8 cellular contexts compared by ENCODE assay signal in the genomic region with DNA sequence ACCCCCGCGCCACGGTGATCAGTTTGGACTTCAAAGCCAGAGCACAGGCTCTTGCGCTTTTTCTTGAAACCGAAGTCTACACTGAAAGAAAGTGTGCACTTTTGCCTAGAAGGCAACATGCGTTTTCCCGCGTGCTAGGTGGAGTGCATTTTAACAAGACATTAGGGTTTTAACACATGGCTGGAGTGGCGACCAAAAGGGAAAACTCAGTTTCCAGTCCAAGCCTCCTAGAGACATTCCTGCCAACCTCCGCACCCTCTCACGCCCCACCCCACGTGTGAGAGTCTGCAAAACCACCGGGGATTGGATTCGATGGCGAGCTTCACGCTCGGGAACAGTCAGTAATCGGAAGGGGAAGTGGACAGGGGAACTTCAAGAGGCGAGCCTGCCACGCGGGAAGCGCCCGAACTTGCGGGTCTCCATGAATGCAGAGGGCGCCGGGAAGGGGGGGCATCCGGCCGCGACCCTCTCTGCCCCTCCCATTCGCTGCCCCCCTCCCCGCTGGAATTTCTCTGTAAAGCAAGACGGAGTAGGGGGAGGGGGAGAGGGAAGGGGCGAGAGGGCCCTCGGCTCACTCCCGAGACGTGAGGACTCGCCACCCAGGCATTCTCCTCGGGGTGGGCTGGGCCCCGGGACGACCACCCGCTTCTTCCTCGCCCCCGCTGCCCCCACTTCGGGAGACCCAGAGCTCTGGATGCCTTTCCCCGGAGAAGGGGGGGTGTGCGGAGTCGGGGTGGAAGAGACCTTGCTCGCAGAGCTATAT. TPM values are rescaled to one million over a fixed set of nuclear protein-coding genes. Genes with fewer than 3 reads are reported as not detected.
A peak's percentile ranks its signal among the peaks of the same experiment; 100 is the strongest.
DNase-seq lines count a peak whose midpoint lies in the region; ATAC-seq, FAIRE-seq and TF ChIP-seq lines count a peak whose summit lies in the region.

No MANE protein-coding gene starts in this region.

- H3K9me3 Mint-ChIP-seq in astrocyte (ENCODE audit: unreplicated experiment): no peaks in the 10 kb centered on the region

- peak overlapping the region; percentile 98 for H3K27ac Mint-ChIP-seq in astrocyte (ENCODE audit: unreplicated experiment)

- peaks cover 12% of the 10 kb centered on the region for H3K4me1 Mint-ChIP-seq in astrocyte (ENCODE audit: low read depth, unreplicated experiment)

- DNase-seq in GDM1 (lab: John Stamatoyannopoulos, UW): peak; percentile 86
- no peak for DNase-seq in astrocyte (ENCODE audit: low read depth)
- DNase-seq in small intestine: peak; percentile 76
- DNase-seq in HuH-7 (ENCODE audit: low spot score): no peak
- no peak for DNase-seq in GOT3 (lab: John Stamatoyannopoulos, UW)

- WGBS in small intestine, 3 donors: 1% methylated on average over 35 to 48 of the region's 48 CpGs

- H3K9ac ChIP-seq in OCI-LY3 (ENCODE audit: low read length) (peak overlapping the region; percentile 95), astrocyte (ENCODE audit: low read length) (no peak overlapping the region), iPS-20b (ENCODE audit: low read depth, low read length) (peak overlapping the region; percentile 80; the same call in 1 of the 2 replicates)

- peak overlapping the region; percentile 92 for H3K4me2 ChIP-seq in OCI-LY3 (ENCODE audit: low read length)
- H3K4me2 ChIP-seq in astrocyte (ENCODE audit: low read length): peak overlapping the region; percentile 84

- no peaks in the 10 kb centered on the region for H3K9me3 ChIP-seq in OCI-LY3 (ENCODE audit: insufficient read depth, low read length)
- peaks cover 4% of the 10 kb centered on the region for H3K9me3 ChIP-seq in astrocyte (ENCODE audit: insufficient read depth, low read depth, low read length)
- no peaks in the 10 kb centered on the region for H3K9me3 ChIP-seq in iPS-20b (ENCODE audit: insufficient read depth, low read depth, low read length)
- H3K9me3 ChIP-seq in small intestine (ENCODE audit: control insufficient read depth, low read depth): no peaks in the 10 kb centered on the region

- H3K4me3 ChIP-seq in OCI-LY3 (ENCODE audit: low read length) (peak overlapping the region; percentile 77), astrocyte (ENCODE audit: insufficient read depth, low read depth, low read length) (no peak overlapping the region), iPS-20b (ENCODE audit: low read length) (peak overlapping the region; percentile 95), small intestine (ENCODE audit: low read depth in 1 of 2, low read length in 2 of 2) (peak overlapping the region; percentile 64 to 76)

- TF ChIP-seq CTCF in OCI-LY3 (IDR thresholded peaks at IDR 0.05; ENCODE audit: low read depth, low read length) (no peak), astrocyte (IDR thresholded peaks at IDR 0.05; ENCODE audit: insufficient read depth, low read depth, low read length) (no peak)

- peak overlapping the region; percentile 87 for H3K4me3 Mint-ChIP-seq in astrocyte (ENCODE audit: unreplicated experiment)

- no peaks in the 10 kb centered on the region for H3K27me3 Mint-ChIP-seq in astrocyte (ENCODE audit: low read depth, unreplicated experiment)

- H3K4me1 ChIP-seq in OCI-LY3 (ENCODE audit: low read length) (peaks cover 28% of the 10 kb centered on the region), astrocyte (ENCODE audit: insufficient read depth, low read length) (peaks cover 20% of the 10 kb centered on the region), iPS-20b (ENCODE audit: insufficient read depth, low read length) (peaks cover 14% of the 10 kb centered on the region), small intestine (ENCODE audit: control insufficient read depth in 2 of 2, insufficient read depth in 1 of 2, low read depth in 1 of 2, low read length in 1 of 2) (peaks cover 0 to 2% of the 10 kb centered on the region in 2 donors)

- H4K20me1 ChIP-seq in OCI-LY3 (ENCODE audit: insufficient read depth, low read length) (peaks cover 2% of the 10 kb centered on the region; the same call in 1 of the 2 replicates), astrocyte (ENCODE audit: insufficient read depth, low read length) (peaks cover 2% of the 10 kb centered on the region)

- H2AFZ ChIP-seq in OCI-LY3 (ENCODE audit: low read depth, low read length) (no peak overlapping the region), astrocyte (ENCODE audit: low read depth, low read length) (no peak overlapping the region)

- FAIRE-seq in astrocyte (lab: Jason Lieb, UNC) (no peak), small intestine (lab: Jason Lieb, UNC) (no peak)

- peaks cover 49% of the 10 kb centered on the region for H3K79me2 ChIP-seq in OCI-LY3 (ENCODE audit: low read length)
- no peaks in the 10 kb centered on the region for H3K79me2 ChIP-seq in astrocyte (ENCODE audit: insufficient read depth, low read length)

- H3K27me3 ChIP-seq in OCI-LY3 (ENCODE audit: low read depth, low read length) (no peaks in the 10 kb centered on the region), astrocyte (ENCODE audit: insufficient read depth, low read length) (peaks cover 78% of the 10 kb centered on the region), iPS-20b (ENCODE audit: insufficient read depth, low read length) (peaks cover 68% of the 10 kb centered on the region), small intestine (ENCODE audit: control insufficient read depth in 2 of 2, insufficient read depth in 2 of 2, low read length in 2 of 2) (no peaks in the 10 kb centered on the region)

- ATAC-seq in HG03520 (IDR thresholded peaks at IDR 0.05; ENCODE audit: unreplicated experiment): no peak

- H3K36me3 Mint-ChIP-seq in astrocyte (ENCODE audit: low read depth, unreplicated experiment): peaks cover 3% of the 10 kb centered on the region

- H3K36me3 ChIP-seq in OCI-LY3 (replicated peaks; ENCODE audit: low read depth, low read length): peaks cover 22% of the 10 kb centered on the region
- no peaks in the 10 kb centered on the region for H3K36me3 ChIP-seq in astrocyte (ENCODE audit: insufficient read depth, low read length)
- no peaks in the 10 kb centered on the region; the same call in 1 of the 2 replicates for H3K36me3 ChIP-seq in iPS-20b (ENCODE audit: insufficient read depth, low read depth, low read length)
- no peaks in the 10 kb centered on the region for H3K36me3 ChIP-seq in small intestine (ENCODE audit: control insufficient read depth in 2 of 2, insufficient read depth in 2 of 2, low read length in 2 of 2)

- H3K27ac ChIP-seq in OCI-LY3 (ENCODE audit: low read length) (peak overlapping the region; percentile 86), astrocyte (ENCODE audit: low read depth, low read length) (no peak overlapping the region), iPS-20b (ENCODE audit: low read length) (no peak overlapping the region), small intestine (ENCODE audit: low read depth in 1 of 2, low read length in 1 of 2) (peak overlapping the region; percentile 89 to 98)

RNA-seq across cellular contexts. Expression of a gene that starts 2.7 kb away (rescaled TPM):
- total RNA-seq in astrocyte: 607 and 726 TPM in 2 replicates
- polyA plus RNA-seq in small intestine: 10 to 100 TPM in 1 of 3 donors, 1 to 10 TPM in 2; 5.6 to 38.1 (median 5.9) TPM

RNA-seq across cellular contexts. Expression of a gene that starts 50.2 kb away (rescaled TPM):
- 91.7 and 95.4 TPM in 2 replicates for total RNA-seq in astrocyte
- polyA plus RNA-seq in small intestine: 10 to 100 TPM in 1 of 3 donors, 1 to 10 TPM in 2; 4.7 to 10.1 (median 6.2) TPM

Comparison
In these comparisons a context has a peak if more than half of its experiments do, and no peak if none do; other contexts are left out.
1. DNase-seq: peak in GDM1 (single experiment) and small intestine (single experiment); none in astrocyte (single experiment), HuH-7 (single experiment) and GOT3 (single experiment).
2. H3K27ac ChIP-seq: peak in OCI-LY3 (single experiment) and small intestine (2 of 2); none in astrocyte (single experiment) and iPS-20b (single experiment).